Comparison of ENCODE assay signal across 8 cellular contexts in the genomic region with DNA sequence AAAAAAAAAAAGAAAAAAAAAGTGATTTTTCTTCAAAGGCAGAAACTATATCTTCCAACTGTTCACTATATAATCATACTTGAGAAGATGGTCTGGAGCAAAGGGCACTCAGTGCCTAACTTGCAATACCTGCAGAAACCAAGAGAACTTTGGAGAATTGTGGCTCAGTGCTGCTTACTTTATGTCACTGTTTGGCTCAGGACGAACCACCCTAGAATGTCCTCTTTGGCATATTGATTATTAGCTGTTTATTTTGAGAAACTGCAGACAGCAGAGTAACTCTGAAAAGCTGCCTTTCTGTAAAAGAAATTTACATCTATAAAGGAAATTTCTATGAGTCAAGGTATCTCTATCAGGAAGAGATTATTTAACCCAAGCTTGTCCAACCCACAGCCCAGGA.
"Had no signal": no experiment of that assay in that cellular context is flagged by ENCODE, and none has a peak within 500 bp of the region (broad histone marks: within the 10 kb centered on the region; RNA-seq: fewer than 3 reads in every experiment).

No MANE protein-coding gene starts in this region.

- H3K4me3 ChIP-seq: GM12878 had no signal

- FAIRE-seq: G401.6, GM12878, GM12891, GM12892, GM18507, GM19239 had no signal

- ATAC-seq: GM12878 had no signal

- DNase-seq: GDM1, GF-D8 had no signal
